ENCODE assay signal across 9 cellular contexts in the genomic region with DNA sequence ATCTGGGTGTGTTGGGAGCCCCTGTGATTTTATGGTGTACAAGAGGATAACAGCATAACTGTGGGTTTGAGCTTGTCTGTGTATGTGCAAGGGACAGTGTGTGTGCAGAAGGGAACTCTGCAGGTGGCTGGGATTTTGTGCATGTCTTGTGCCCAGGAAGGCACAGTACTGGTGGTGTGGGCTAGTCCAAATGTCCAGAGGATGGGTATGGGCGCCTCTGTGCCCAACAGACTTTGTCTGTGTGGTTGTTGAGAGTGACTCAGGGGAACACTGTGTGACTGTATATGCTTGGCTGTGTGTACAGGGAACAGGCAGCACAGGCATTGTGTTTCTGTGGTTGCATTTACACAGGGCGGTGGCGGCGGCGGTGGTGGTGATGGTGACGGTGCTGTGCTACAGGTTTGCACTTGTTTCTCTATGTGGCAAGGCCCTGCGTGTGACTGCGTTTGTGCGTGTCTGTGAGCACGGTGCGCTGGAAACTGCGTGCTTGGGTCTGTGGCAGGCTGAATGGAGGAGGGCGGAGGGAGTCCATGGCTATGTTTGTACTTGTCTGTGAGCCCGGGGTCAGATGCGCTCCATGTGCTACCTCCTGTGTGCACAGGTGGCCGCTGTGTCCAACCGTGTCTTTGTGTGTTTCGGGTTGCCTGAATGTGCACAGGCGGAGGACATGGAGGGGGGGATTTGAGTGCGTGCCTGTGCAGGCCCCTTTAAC. TPM values are rescaled to one million over a fixed set of nuclear protein-coding genes. Genes with fewer than 3 reads are reported as not detected.
DNase-seq lines count a peak whose midpoint lies in the region; ATAC-seq and TF ChIP-seq lines count a peak whose summit lies in the region.
"Had no signal": no experiment of that assay in that cellular context is flagged by ENCODE, and none has a peak within 500 bp of the region (broad histone marks: within the 10 kb centered on the region; RNA-seq: fewer than 3 reads in every experiment).

No MANE protein-coding gene starts in this region.

- H3K4me3 ChIP-seq in astrocyte of the spinal cord (ENCODE audit: low read depth, low read length) (peak overlapping the region; percentile 18), tibial nerve (no peak overlapping the region)
- H3K4me3 ChIP-seq in naive thymus-derived CD4-positive, alpha-beta T cell (ENCODE audit: low read length), result peak overlapping the region; percentile 74

- H3K9me3 ChIP-seq in naive thymus-derived CD4-positive, alpha-beta T cell (ENCODE audit: control insufficient read depth in 2 of 3, low read length in 3 of 3), result no peaks in the 10 kb centered on the region
- no peaks in the 10 kb centered on the region for H3K9me3 ChIP-seq in tibial nerve
- H3K9me3 ChIP-seq: adrenal gland had no signal

- peaks cover 59 to 62% of the 10 kb centered on the region in 2 donors for H3K4me1 ChIP-seq in naive thymus-derived CD4-positive, alpha-beta T cell (ENCODE audit: control insufficient read depth in 2 of 2, insufficient read depth in 2 of 2, low read length in 2 of 2)
- peaks cover 0 to 95% (median 73%) of the 10 kb centered on the region in 4 donors for H3K4me1 ChIP-seq in tibial nerve

- no peaks in the 10 kb centered on the region for H3K27me3 ChIP-seq in naive thymus-derived CD4-positive, alpha-beta T cell (ENCODE audit: control insufficient read depth in 2 of 2, insufficient read depth in 2 of 2, low read length in 2 of 2)
- H3K27me3 ChIP-seq in tibial nerve, result no peaks in the 10 kb centered on the region
- H3K27me3 ChIP-seq: adrenal gland had no signal

- intact Hi-C loops in naive thymus-derived CD4-positive, alpha-beta T cell (cut with micrococcal nuclease), result loop anchor here (1.0 to 5.0 kb wide), 6 partner anchors 46 to 180 kb away; a partner anchor contains a TSS

- ATAC-seq in naive thymus-derived CD4-positive, alpha-beta T cell, result peak; percentile 67
- no peak for ATAC-seq in GM21737 (IDR thresholded peaks at IDR 0.05; ENCODE audit: unreplicated experiment)
- no peak for ATAC-seq in GM19463 (IDR thresholded peaks at IDR 0.05; ENCODE audit: unreplicated experiment)

- peak overlapping the region; percentile 93 for H3K27ac ChIP-seq in naive thymus-derived CD4-positive, alpha-beta T cell (ENCODE audit: low read depth, low read length)
- peak overlapping the region in 3 of 4 donors; percentile 59 to 76 (median 74) for H3K27ac ChIP-seq in tibial nerve

- H3K36me3 ChIP-seq in naive thymus-derived CD4-positive, alpha-beta T cell (ENCODE audit: control insufficient read depth in 2 of 3, insufficient read depth in 3 of 3, low read length in 3 of 3), result no peaks in the 10 kb centered on the region
- H3K36me3 ChIP-seq in tibial nerve, result no peaks in the 10 kb centered on the region
- H3K36me3 ChIP-seq: adrenal gland had no signal

- H3K27ac Mint-ChIP-seq in naive thymus-derived CD4-positive, alpha-beta T cell, result peak overlapping the region; percentile 92 to 99 (median 98)

- TF ChIP-seq POLR2A in tibial nerve (IDR thresholded peaks at IDR 0.05), result no peak

- no peak for TF ChIP-seq EP300 in tibial nerve (IDR thresholded peaks at IDR 0.05)

- peaks cover 0 to 12% (median 0%) of the 10 kb centered on the region in 5 donors for H3K36me3 Mint-ChIP-seq in naive thymus-derived CD4-positive, alpha-beta T cell

- no peaks in the 10 kb centered on the region for H3K27me3 Mint-ChIP-seq in naive thymus-derived CD4-positive, alpha-beta T cell

- H3K9me3 Mint-ChIP-seq in naive thymus-derived CD4-positive, alpha-beta T cell, result no peaks in the 10 kb centered on the region

- TF ChIP-seq CTCF in astrocyte of the spinal cord (IDR thresholded peaks at IDR 0.05; ENCODE audit: low read depth, low read length) (peak; percentile 7), tibial nerve (IDR thresholded peaks at IDR 0.05) (no peak)

- CTCF ChIA-PET in naive thymus-derived CD4-positive, alpha-beta T cell (lab: Charles Lee), result interaction anchor here (0.7 to 2.2 kb wide), 20 partner anchors 8 to 140 kb away, joined by 3 to 14 read pairs (median 5); a partner anchor contains a TSS

- POLR2A ChIA-PET in naive thymus-derived CD4-positive, alpha-beta T cell (lab: Charles Lee), result interaction anchor here (0.7 to 7.6 kb wide), 21 partner anchors 8 to 165 kb away, joined by 3 to 59 read pairs (median 5); a partner anchor contains a TSS

- DNase-seq in HPDE6-E6E7 (ENCODE audit: extremely low spot score) (peak; percentile 69), T-helper 22 cell (ENCODE audit: low read depth) (peak; percentile 61), astrocyte of the spinal cord (ENCODE audit: low read depth, low spot score) (peak; percentile 36), tibial nerve (ENCODE audit: low spot score in 2 of 2) (no peak), cortex of kidney (lab: John Stamatoyannopoulos, UW) (no peak)
- DNase-seq in naive thymus-derived CD4-positive, alpha-beta T cell, result peak; percentile 41 to 88 (median 81)

- H3K4me3 Mint-ChIP-seq in naive thymus-derived CD4-positive, alpha-beta T cell, result peak overlapping the region; percentile 92 to 98 (median 95)

- peaks cover 65 to 89% (median 85%) of the 10 kb centered on the region in 7 donors for H3K4me1 Mint-ChIP-seq in naive thymus-derived CD4-positive, alpha-beta T cell

- in situ Hi-C loops in astrocyte of the spinal cord (cut with HindIII; ENCODE audit: low sequenced_read_pairs), result no loop called here

- WGBS in tibial nerve, 2 donors, result 61 to 68% methylated on average over 20 of the region's 20 CpGs

RNA-seq across cellular contexts. Expression of a gene that starts 32.3 kb away (rescaled TPM):
- total RNA-seq in naive thymus-derived CD4-positive, alpha-beta T cell, result 100 to 1,000 TPM; 136 to 177 (median 145) TPM
- polyA plus RNA-seq in naive thymus-derived CD4-positive, alpha-beta T cell, result 10 to 100 TPM; 78.4 to 85.0 TPM
- total RNA-seq in tibial nerve, result 10 to 100 TPM; 74.9 to 95.9 (median 83.4) TPM

Comparison
In these comparisons a context has a peak if more than half of its experiments do, and no peak if none do; other contexts are left out.
1. DNase-seq: peak in HPDE6-E6E7 (single experiment), T-helper 22 cell (single experiment), astrocyte of the spinal cord (single experiment) and naive thymus-derived CD4-positive, alpha-beta T cell (9 of 9); none in tibial nerve (0 of 2) and cortex of kidney (single experiment).
2. H3K4me3 ChIP-seq: peak in astrocyte of the spinal cord (single experiment) and naive thymus-derived CD4-positive, alpha-beta T cell (single experiment); none in tibial nerve (0 of 4).